In genomic region chr7:66739953-66740301, GRCh38 we compare ENCODE assay signal across 8 cellular contexts. TPM values are rescaled to one million over a fixed set of nuclear protein-coding genes. Genes with fewer than 3 reads are reported as not detected.
DNase-seq lines count a peak whose midpoint lies in the region; ATAC-seq and TF ChIP-seq lines count a peak whose summit lies in the region.

No MANE protein-coding gene starts in this region.

- no peaks in the 10 kb centered on the region for H3K27me3 Mint-ChIP-seq in T-helper 2 cell treated with Interferon-gamma antibody and Interleukin-4, amounts not matched to agents 5 μg/mL and 100 μg/mL, for 36 hours (ENCODE audit: low read depth)
- peaks cover 6% of the 10 kb centered on the region for H3K27me3 Mint-ChIP-seq in glutamatergic neuron (ENCODE audit: unreplicated experiment)

- peaks cover 0 to 7% of the 10 kb centered on the region in 2 donors for H3K9me3 ChIP-seq in right atrium auricular region
- peaks cover 6% of the 10 kb centered on the region for H3K9me3 ChIP-seq in skeletal muscle satellite cell (replicated peaks; ENCODE audit: low read length)

- H3K4me1 Mint-ChIP-seq in T-helper 2 cell treated with Interferon-gamma antibody and Interleukin-4, amounts not matched to agents 5 μg/mL and 100 μg/mL, for 36 hours (ENCODE audit: low read depth), result peaks cover 8% of the 10 kb centered on the region
- H3K4me1 Mint-ChIP-seq in glutamatergic neuron (ENCODE audit: low read depth, unreplicated experiment), result peaks cover 2% of the 10 kb centered on the region

- peaks cover 25% of the 10 kb centered on the region for H3K36me3 Mint-ChIP-seq in T-helper 2 cell treated with Interferon-gamma antibody and Interleukin-4, amounts not matched to agents 5 μg/mL and 100 μg/mL, for 36 hours (ENCODE audit: low read depth)
- H3K36me3 Mint-ChIP-seq in glutamatergic neuron (ENCODE audit: unreplicated experiment), result peaks cover 16% of the 10 kb centered on the region

- ATAC-seq in left cardiac atrium, result no peak
- no peak for ATAC-seq in GM19463 (IDR thresholded peaks at IDR 0.05; ENCODE audit: unreplicated experiment)

- H3K36me3 ChIP-seq in right atrium auricular region (no peaks in the 10 kb centered on the region), skeletal muscle satellite cell (ENCODE audit: insufficient read depth, low read length) (peaks cover 8% of the 10 kb centered on the region)

- intact Hi-C loops in left cardiac atrium (cut with DNase I), result no loop called here

- peaks cover 0 to 29% of the 10 kb centered on the region in 2 donors for H3K4me1 ChIP-seq in right atrium auricular region
- H3K4me1 ChIP-seq in skeletal muscle satellite cell (ENCODE audit: control insufficient read depth, insufficient read depth, low read length), result peaks cover 10% of the 10 kb centered on the region

- H3K27ac ChIP-seq in right atrium auricular region, result peak overlapping the region; percentile 99 to 100

- DNase-seq in right atrium auricular region (ENCODE audit: low spot score), result no peak
- no peak for DNase-seq in left cardiac atrium
- DNase-seq in T-helper 2 cell treated with Interferon-gamma antibody and Interleukin-4, amounts not matched to agents 5 μg/mL and 100 μg/mL, for 36 hours (ENCODE audit: low spot score), result no peak
- no peak for DNase-seq in glutamatergic neuron
- DNase-seq in GOT3 (lab: John Stamatoyannopoulos, UW), result no peak
- no peak for DNase-seq in NCI-H1930 (lab: John Stamatoyannopoulos, UW)

- H3K4me3 ChIP-seq in right atrium auricular region (peak overlapping the region; percentile 98 to 100), skeletal muscle satellite cell (ENCODE audit: low read length) (peak overlapping the region; percentile 90)

- H3K4me3 Mint-ChIP-seq in T-helper 2 cell treated with Interferon-gamma antibody and Interleukin-4, amounts not matched to agents 5 μg/mL and 100 μg/mL, for 36 hours, result peak overlapping the region; percentile 96
- peak overlapping the region; percentile 92 for H3K4me3 Mint-ChIP-seq in glutamatergic neuron (ENCODE audit: unreplicated experiment)

- H3K4me2 ChIP-seq in skeletal muscle satellite cell (ENCODE audit: low read length), result peak overlapping the region; percentile 96

- peak overlapping the region; percentile 99 for H3K9ac ChIP-seq in skeletal muscle satellite cell (ENCODE audit: low read depth, low read length)

- H3K9me3 Mint-ChIP-seq in T-helper 2 cell treated with Interferon-gamma antibody and Interleukin-4, amounts not matched to agents 5 μg/mL and 100 μg/mL, for 36 hours, result peaks cover 14% of the 10 kb centered on the region
- peaks cover 14% of the 10 kb centered on the region for H3K9me3 Mint-ChIP-seq in glutamatergic neuron (ENCODE audit: unreplicated experiment)

- H3K27me3 ChIP-seq in right atrium auricular region (no peaks in the 10 kb centered on the region), skeletal muscle satellite cell (ENCODE audit: control insufficient read depth, insufficient read depth, low read length) (no peaks in the 10 kb centered on the region)

- peak overlapping the region; percentile 96 for H3K27ac Mint-ChIP-seq in T-helper 2 cell treated with Interferon-gamma antibody and Interleukin-4, amounts not matched to agents 5 μg/mL and 100 μg/mL, for 36 hours
- H3K27ac Mint-ChIP-seq in glutamatergic neuron (ENCODE audit: unreplicated experiment), result peak overlapping the region; percentile 94

- TF ChIP-seq CTCF in right atrium auricular region (IDR thresholded peaks at IDR 0.05), result no peak
- TF ChIP-seq CTCF in glutamatergic neuron (IDR thresholded peaks at IDR 0.05; ENCODE audit: partially characterized antibody, unreplicated experiment), result no peak

RNA-seq across cellular contexts. Expression of gene RABGEF1, which starts 0.6 kb away (rescaled TPM):
- 10 to 100 TPM; 16.3 to 25.5 TPM for total RNA-seq in right atrium auricular region
- 10 to 100 TPM; 16.0 to 20.8 TPM for total RNA-seq in left cardiac atrium
- total RNA-seq in glutamatergic neuron (ENCODE audit: unreplicated experiment), result 14.1 TPM
- 44.1 and 48.7 TPM in 2 replicates for total RNA-seq in skeletal muscle satellite cell (2012; rRNA removed)
